Comparison of ENCODE assay signal across 2 cellular contexts in genomic region chr7:39624202-39624807, GRCh38.
TF ChIP-seq lines count a peak whose summit lies in the region.

No MANE protein-coding gene starts in this region.

TF ChIP-seq in GM12891, 5 proteins besides CTCF, POLR2A, EP300 and RAD21 (continued from another document):
- TF ChIP-seq SPI1 (IDR thresholded peaks at IDR 0.05; ENCODE audit: low read depth, low read length) (no peak), PAX5 (IDR thresholded peaks at IDR 0.05; ENCODE audit: insufficient read depth, low read length, severe bottlenecking) (no peak)

TF ChIP-seq in HepG2, 621 proteins besides CTCF, POLR2A, EP300 and RAD21 (continued from another document):
- TF ChIP-seq, protein P1, sequence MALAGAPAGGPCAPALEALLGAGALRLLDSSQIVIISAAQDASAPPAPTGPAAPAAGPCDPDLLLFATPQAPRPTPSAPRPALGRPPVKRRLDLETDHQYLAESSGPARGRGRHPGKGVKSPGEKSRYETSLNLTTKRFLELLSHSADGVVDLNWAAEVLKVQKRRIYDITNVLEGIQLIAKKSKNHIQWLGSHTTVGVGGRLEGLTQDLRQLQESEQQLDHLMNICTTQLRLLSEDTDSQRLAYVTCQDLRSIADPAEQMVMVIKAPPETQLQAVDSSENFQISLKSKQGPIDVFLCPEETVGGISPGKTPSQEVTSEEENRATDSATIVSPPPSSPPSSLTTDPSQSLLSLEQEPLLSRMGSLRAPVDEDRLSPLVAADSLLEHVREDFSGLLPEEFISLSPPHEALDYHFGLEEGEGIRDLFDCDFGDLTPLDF (CRISPR knock-in tag; IDR thresholded peaks at IDR 0.05), result no peak
- TF ChIP-seq, protein P2, sequence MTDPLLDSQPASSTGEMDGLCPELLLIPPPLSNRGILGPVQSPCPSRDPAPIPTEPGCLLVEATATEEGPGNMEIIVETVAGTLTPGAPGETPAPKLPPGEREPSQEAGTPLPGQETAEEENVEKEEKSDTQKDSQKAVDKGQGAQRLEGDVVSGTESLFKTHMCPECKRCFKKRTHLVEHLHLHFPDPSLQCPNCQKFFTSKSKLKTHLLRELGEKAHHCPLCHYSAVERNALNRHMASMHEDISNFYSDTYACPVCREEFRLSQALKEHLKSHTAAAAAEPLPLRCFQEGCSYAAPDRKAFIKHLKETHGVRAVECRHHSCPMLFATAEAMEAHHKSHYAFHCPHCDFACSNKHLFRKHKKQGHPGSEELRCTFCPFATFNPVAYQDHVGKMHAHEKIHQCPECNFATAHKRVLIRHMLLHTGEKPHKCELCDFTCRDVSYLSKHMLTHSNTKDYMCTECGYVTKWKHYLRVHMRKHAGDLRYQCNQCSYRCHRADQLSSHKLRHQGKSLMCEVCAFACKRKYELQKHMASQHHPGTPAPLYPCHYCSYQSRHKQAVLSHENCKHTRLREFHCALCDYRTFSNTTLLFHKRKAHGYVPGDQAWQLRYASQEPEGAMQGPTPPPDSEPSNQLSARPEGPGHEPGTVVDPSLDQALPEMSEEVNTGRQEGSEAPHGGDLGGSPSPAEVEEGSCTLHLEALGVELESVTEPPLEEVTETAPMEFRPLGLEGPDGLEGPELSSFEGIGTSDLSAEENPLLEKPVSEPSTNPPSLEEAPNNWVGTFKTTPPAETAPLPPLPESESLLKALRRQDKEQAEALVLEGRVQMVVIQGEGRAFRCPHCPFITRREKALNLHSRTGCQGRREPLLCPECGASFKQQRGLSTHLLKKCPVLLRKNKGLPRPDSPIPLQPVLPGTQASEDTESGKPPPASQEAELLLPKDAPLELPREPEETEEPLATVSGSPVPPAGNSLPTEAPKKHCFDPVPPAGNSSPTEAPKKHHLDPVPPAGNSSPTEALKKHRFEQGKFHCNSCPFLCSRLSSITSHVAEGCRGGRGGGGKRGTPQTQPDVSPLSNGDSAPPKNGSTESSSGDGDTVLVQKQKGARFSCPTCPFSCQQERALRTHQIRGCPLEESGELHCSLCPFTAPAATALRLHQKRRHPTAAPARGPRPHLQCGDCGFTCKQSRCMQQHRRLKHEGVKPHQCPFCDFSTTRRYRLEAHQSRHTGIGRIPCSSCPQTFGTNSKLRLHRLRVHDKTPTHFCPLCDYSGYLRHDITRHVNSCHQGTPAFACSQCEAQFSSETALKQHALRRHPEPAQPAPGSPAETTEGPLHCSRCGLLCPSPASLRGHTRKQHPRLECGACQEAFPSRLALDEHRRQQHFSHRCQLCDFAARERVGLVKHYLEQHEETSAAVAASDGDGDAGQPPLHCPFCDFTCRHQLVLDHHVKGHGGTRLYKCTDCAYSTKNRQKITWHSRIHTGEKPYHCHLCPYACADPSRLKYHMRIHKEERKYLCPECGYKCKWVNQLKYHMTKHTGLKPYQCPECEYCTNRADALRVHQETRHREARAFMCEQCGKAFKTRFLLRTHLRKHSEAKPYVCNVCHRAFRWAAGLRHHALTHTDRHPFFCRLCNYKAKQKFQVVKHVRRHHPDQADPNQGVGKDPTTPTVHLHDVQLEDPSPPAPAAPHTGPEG (CRISPR knock-in tag; IDR thresholded peaks at IDR 0.05), result no peak
- TF ChIP-seq ELF1 (CRISPR knock-in tag; IDR thresholded peaks at IDR 0.05), result no peak
- TF ChIP-seq SRSF4 (IDR thresholded peaks at IDR 0.05; ENCODE audit: low read depth, low read length, poor library complexity, severe bottlenecking), result no peak
- TF ChIP-seq ARHGAP35 (CRISPR knock-in tag; IDR thresholded peaks at IDR 0.05; ENCODE audit: borderline replicate concordance), result no peak
- no peak for TF ChIP-seq HDAC6 (IDR thresholded peaks at IDR 0.05; ENCODE audit: low read depth, low read length)
- TF ChIP-seq, protein P3, sequence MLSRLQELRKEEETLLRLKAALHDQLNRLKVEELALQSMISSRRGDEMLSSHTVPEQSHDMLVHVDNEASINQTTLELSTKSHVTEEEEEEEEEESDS (CRISPR knock-in tag; IDR thresholded peaks at IDR 0.05; ENCODE audit: borderline replicate concordance), result no peak
- no peak for TF ChIP-seq SYNCRIP (IDR thresholded peaks at IDR 0.05; ENCODE audit: insufficient read depth, low read depth, low read length)
- TF ChIP-seq, protein P4, sequence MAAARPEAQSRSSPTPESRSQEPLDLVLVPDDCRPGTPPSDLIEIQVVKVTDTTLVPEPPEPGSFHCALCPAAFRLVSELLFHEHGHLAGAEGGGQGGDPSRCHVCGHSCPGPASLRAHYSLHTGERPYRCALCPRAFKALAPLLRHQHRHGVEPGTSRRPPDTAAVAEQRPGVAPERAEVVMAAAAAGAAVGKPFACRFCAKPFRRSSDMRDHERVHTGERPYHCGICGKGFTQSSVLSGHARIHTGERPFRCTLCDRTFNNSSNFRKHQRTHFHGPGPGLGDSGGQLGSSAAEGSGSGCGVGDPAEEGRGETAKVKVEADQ (CRISPR knock-in tag; IDR thresholded peaks at IDR 0.05; ENCODE audit: borderline replicate concordance), result no peak
- no peak for TF ChIP-seq SOX13 (IDR thresholded peaks at IDR 0.05)
- TF ChIP-seq SOX13 (CRISPR knock-in tag; conservative IDR thresholded peaks at IDR 0.05 in 1 of 2, IDR thresholded peaks at IDR 0.05 in 1 of 2), result no peak
- TF ChIP-seq, protein P5, sequence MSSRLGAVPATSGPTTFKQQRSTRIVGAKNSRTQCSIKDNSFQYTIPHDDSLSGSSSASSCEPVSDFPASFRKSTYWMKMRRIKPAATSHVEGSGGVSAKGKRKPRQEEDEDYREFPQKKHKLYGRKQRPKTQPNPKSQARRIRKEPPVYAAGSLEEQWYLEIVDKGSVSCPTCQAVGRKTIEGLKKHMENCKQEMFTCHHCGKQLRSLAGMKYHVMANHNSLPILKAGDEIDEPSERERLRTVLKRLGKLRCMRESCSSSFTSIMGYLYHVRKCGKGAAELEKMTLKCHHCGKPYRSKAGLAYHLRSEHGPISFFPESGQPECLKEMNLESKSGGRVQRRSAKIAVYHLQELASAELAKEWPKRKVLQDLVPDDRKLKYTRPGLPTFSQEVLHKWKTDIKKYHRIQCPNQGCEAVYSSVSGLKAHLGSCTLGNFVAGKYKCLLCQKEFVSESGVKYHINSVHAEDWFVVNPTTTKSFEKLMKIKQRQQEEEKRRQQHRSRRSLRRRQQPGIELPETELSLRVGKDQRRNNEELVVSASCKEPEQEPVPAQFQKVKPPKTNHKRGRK (CRISPR knock-in tag; IDR thresholded peaks at IDR 0.05), result no peak
- no peak for TF ChIP-seq ZNF558 (CRISPR knock-in tag; IDR thresholded peaks at IDR 0.05; ENCODE audit: borderline replicate concordance)
- no peak for TF ChIP-seq FLYWCH1 (CRISPR knock-in tag; IDR thresholded peaks at IDR 0.05)
- no peak for TF ChIP-seq ZNF737 (CRISPR knock-in tag; IDR thresholded peaks at IDR 0.05; ENCODE audit: borderline replicate concordance)
- TF ChIP-seq SIX1 (CRISPR knock-in tag; IDR thresholded peaks at IDR 0.05; ENCODE audit: borderline replicate concordance), result no peak
- no peak for TF ChIP-seq ZIK1 (CRISPR knock-in tag; IDR thresholded peaks at IDR 0.05; ENCODE audit: borderline replicate concordance, low read depth)
- TF ChIP-seq SP1 (IDR thresholded peaks at IDR 0.05), result no peak
- no peak for TF ChIP-seq SP1 (CRISPR knock-in tag; IDR thresholded peaks at IDR 0.05)
- TF ChIP-seq JUN (CRISPR knock-in tag; IDR thresholded peaks at IDR 0.05), result no peak
